In the genomic region with DNA sequence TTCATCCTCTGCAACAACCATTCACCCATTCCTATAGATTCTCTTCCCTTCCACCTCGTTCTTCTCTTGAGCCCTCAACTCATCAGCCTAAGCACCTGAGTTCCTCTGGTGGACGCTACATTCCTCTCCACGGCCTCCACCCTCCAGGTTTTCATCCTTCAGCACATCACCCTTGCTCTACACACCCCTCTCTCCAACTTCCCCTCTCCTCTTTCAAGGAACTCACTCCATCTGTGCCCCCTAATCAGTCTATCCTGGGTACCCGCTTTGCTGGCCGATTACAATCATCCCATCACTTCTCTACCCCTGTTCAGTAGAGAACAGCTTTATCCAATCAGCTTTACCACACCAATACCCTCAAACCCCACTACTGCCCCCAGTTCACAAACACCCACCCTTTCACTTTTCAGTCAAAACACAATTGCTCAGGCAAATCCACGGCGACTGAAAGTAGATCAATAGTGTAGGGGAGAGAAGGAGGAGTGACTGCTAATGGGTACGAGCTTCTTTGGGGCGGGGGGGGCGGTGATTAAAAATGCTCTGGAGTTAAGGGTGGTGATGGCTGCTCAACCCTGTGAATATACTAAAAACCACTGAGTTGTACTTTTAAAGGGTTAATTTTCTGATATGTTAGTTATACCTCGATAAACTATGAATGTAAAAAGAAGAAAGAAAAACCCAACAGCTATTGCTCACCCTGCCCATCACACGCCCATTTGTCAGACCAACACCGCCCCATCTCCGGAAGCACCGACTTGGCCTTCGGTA, we compare ENCODE assay signal across 8 cellular contexts. TPM values are rescaled to one million over a fixed set of nuclear protein-coding genes. Genes with fewer than 3 reads are reported as not detected.
DNase-seq lines count a peak whose midpoint lies in the region; ATAC-seq, FAIRE-seq and TF ChIP-seq lines count a peak whose summit lies in the region.

No MANE protein-coding gene starts in this region.

- no peak for TF ChIP-seq EP300 in HepG2 (IDR thresholded peaks at IDR 0.05; ENCODE audit: low read depth in 2 of 2, low read length in 2 of 2)
- TF ChIP-seq EP300 in HepG2 (CRISPR knock-in tag; IDR thresholded peaks at IDR 0.05; ENCODE audit: borderline replicate concordance): no peak

- H3K4me1 ChIP-seq in DOHH2 (ENCODE audit: control insufficient read depth, low read length): peaks cover 26% of the 10 kb centered on the region
- peaks cover 10% of the 10 kb centered on the region for H3K4me1 ChIP-seq in PC-9 (replicated peaks; ENCODE audit: insufficient read depth)
- peaks cover 55% of the 10 kb centered on the region for H3K4me1 ChIP-seq in HepG2 (ENCODE audit: insufficient read depth, low read length)

- H3K79me2 ChIP-seq in DOHH2 (ENCODE audit: control insufficient read depth, low read length) (peaks cover 58% of the 10 kb centered on the region), PC-9 (ENCODE audit: low read depth) (peaks cover 52% of the 10 kb centered on the region), HepG2 (ENCODE audit: insufficient read depth, low read length) (peaks cover 32% of the 10 kb centered on the region)

- H3K9me2 ChIP-seq in DOHH2 (replicated peaks; ENCODE audit: control insufficient read depth, low read length) (no peaks in the 10 kb centered on the region), PC-9 (ENCODE audit: insufficient read depth) (no peaks in the 10 kb centered on the region)

- H3K4me2 ChIP-seq in DOHH2 (ENCODE audit: low read length) (peak overlapping the region; percentile 86), PC-9 (peak overlapping the region; percentile 89), HepG2 (ENCODE audit: low read depth, low read length) (peak overlapping the region; percentile 90)

- DNase-seq in PC-9 (no peak), MCF 10A (ENCODE audit: unreplicated experiment) (no peak), HepG2 (ENCODE audit: low spot score) (no peak), NCI-H2107 treated with DMSO at 0.1 percent for 48 hours (lab: John Stamatoyannopoulos, UW; ENCODE audit: unreplicated experiment) (no peak)
- peak in 1 of 2 donors; percentile 55 for DNase-seq in stimulated activated effector memory CD8-positive, alpha-beta T cell treated with anti-CD3 and anti-CD28 coated beads, Interleukin-12 subunit alpha, Interleukin-12 subunit beta, amount 100 ng/mL, for 72 hours (ENCODE audit: low spot score in 2 of 2)

- intact Hi-C loops in PC-9 (cut with micrococcal nuclease; ENCODE audit: unreplicated experiment): no loop called here
- intact Hi-C loops in MCF 10A (cut with micrococcal nuclease): loop anchor here (2.0 kb wide), 1 partner anchor 27 kb away; a partner anchor contains a TSS
- intact Hi-C loops in HepG2 (cut with micrococcal nuclease; ENCODE audit: unreplicated experiment): loop anchor here (1.0 to 2.0 kb wide), 2 partner anchors 27 to 33 kb away; a partner anchor contains a TSS

- POLR2A ChIA-PET in PC-9 (lab: Charles Lee; ENCODE audit: unreplicated experiment) (interaction anchor here (0.7 kb wide), 1 partner anchor 217 kb away, joined by 4 read pairs; no protein-coding TSS in a partner anchor), MCF 10A (lab: Yijun Ruan, JAX) (interaction anchor here (0.6 to 3.6 kb wide), 10 partner anchors 8 to 724 kb away, joined by 3 to 62 read pairs (median 4); a partner anchor contains a TSS), HepG2 (lab: Yijun Ruan, JAX) (interaction anchor here (0.6 to 3.5 kb wide), 4 partner anchors 8 to 1507 kb away, joined by 3 to 22 read pairs (median 4); a partner anchor contains a TSS)

- H4K20me1 ChIP-seq in DOHH2 (ENCODE audit: control insufficient read depth, insufficient read depth, low read depth, low read length) (peaks cover 6% of the 10 kb centered on the region; the same call in 1 of the 2 replicates), PC-9 (ENCODE audit: insufficient read depth) (no peaks in the 10 kb centered on the region), HepG2 (ENCODE audit: insufficient read depth, low read length) (no peaks in the 10 kb centered on the region; the same call in 1 of the 2 replicates)

- H3K27me3 Mint-ChIP-seq in MCF 10A (ENCODE audit: insufficient read depth, unreplicated experiment): no peaks in the 10 kb centered on the region

- TF ChIP-seq CTCF in DOHH2 (IDR thresholded peaks at IDR 0.05; ENCODE audit: low read depth, low read length, poor library complexity, severe bottlenecking) (no peak), PC-9 (conservative IDR thresholded peaks at IDR 0.05) (no peak), MCF 10A (IDR thresholded peaks at IDR 0.05; ENCODE audit: unreplicated experiment) (no peak), HepG2 (CRISPR knock-in tag; IDR thresholded peaks at IDR 0.05) (no peak)

- peak overlapping the region; percentile 96 for H3K27ac Mint-ChIP-seq in MCF 10A (ENCODE audit: low read depth, unreplicated experiment)
- H3K27ac Mint-ChIP-seq in stimulated activated effector memory CD8-positive, alpha-beta T cell treated with anti-CD3 and anti-CD28 coated beads, Interleukin-12 subunit alpha, Interleukin-12 subunit beta, amount 100 ng/mL, for 72 hours: peak overlapping the region; percentile 95

- H3K9me3 Mint-ChIP-seq in MCF 10A (ENCODE audit: unreplicated experiment): no peaks in the 10 kb centered on the region
- no peaks in the 10 kb centered on the region for H3K9me3 Mint-ChIP-seq in stimulated activated effector memory CD8-positive, alpha-beta T cell treated with anti-CD3 and anti-CD28 coated beads, Interleukin-12 subunit alpha, Interleukin-12 subunit beta, amount 100 ng/mL, for 72 hours

- peak overlapping the region; percentile 67 for H3K4me3 Mint-ChIP-seq in MCF 10A (ENCODE audit: unreplicated experiment)
- H3K4me3 Mint-ChIP-seq in stimulated activated effector memory CD8-positive, alpha-beta T cell treated with anti-CD3 and anti-CD28 coated beads, Interleukin-12 subunit alpha, Interleukin-12 subunit beta, amount 100 ng/mL, for 72 hours: peak overlapping the region; percentile 69

- no peak for FAIRE-seq in HepG2 (lab: Jason Lieb, UNC)

- TF ChIP-seq RAD21 in HepG2 (CRISPR knock-in tag; IDR thresholded peaks at IDR 0.05): no peak

- H2AFZ ChIP-seq in PC-9 (peak overlapping the region; percentile 97), HepG2 (ENCODE audit: low read length) (no peak overlapping the region)

- WGBS in HepG2 (ENCODE audit: low lambda C conversion rate): 8% methylated on average over 16 of the region's 16 CpGs

- H3K27me3 ChIP-seq in DOHH2 (ENCODE audit: control insufficient read depth, low read length) (no peaks in the 10 kb centered on the region), PC-9 (ENCODE audit: insufficient read depth, low read depth) (no peaks in the 10 kb centered on the region), HepG2 (ENCODE audit: control insufficient read depth in 1 of 2, insufficient read depth in 2 of 2, low read length in 2 of 2) (peaks cover 0 to 2% of the 10 kb centered on the region in 2 experiments; a peak in 1 of 5 replicates)

- no peak for TF ChIP-seq POLR2A in HepG2 (IDR thresholded peaks at IDR 0.05; ENCODE audit: insufficient read depth in 1 of 2, low read depth in 2 of 2, low read length in 2 of 2)

- H3K36me3 ChIP-seq in DOHH2 (ENCODE audit: control insufficient read depth, low read length): peaks cover 10% of the 10 kb centered on the region
- H3K36me3 ChIP-seq in PC-9 (ENCODE audit: low read depth): no peaks in the 10 kb centered on the region
- no peaks in the 10 kb centered on the region for H3K36me3 ChIP-seq in HepG2 (replicated peaks in 1 of 2; ENCODE audit: control insufficient read depth in 1 of 2, insufficient read depth in 2 of 2, low read length in 2 of 2)

- H3K9me3 ChIP-seq in DOHH2 (ENCODE audit: control insufficient read depth, insufficient read depth, low read length) (no peaks in the 10 kb centered on the region), PC-9 (ENCODE audit: insufficient read depth, low read depth) (no peaks in the 10 kb centered on the region), HepG2 (ENCODE audit: low read length) (no peaks in the 10 kb centered on the region)

- no peak overlapping the region for H3K27ac ChIP-seq in DOHH2 (ENCODE audit: low read depth, low read length)
- no peak overlapping the region for H3K27ac ChIP-seq in PC-9
- H3K27ac ChIP-seq in HepG2 (ENCODE audit: extremely low read length, insufficient read depth, low read length): peak overlapping the region; percentile 80

- peak overlapping the region; percentile 80 for H3K9ac ChIP-seq in HepG2 (ENCODE audit: insufficient read depth, low read depth, low read length)

- in situ Hi-C loops in HepG2 (cut with HindIII; ENCODE audit: extremely low pct_ligation_motif_present, low pct_unique_long_range_greater_than_20kb): no loop called here

- BruUV-seq in PC-9 (replicated peaks; lab: Mats Ljungman, UMichigan) (no TSS peak), MCF 10A (replicated peaks; lab: Mats Ljungman, UMichigan) (no TSS peak), HepG2 (replicated peaks; lab: Mats Ljungman, UMichigan) (no TSS peak)

- H3K4me3 ChIP-seq in DOHH2 (ENCODE audit: low read length) (peak overlapping the region; percentile 94), PC-9 (peak overlapping the region; percentile 99), HepG2 (replicated peaks in 1 of 3; ENCODE audit: insufficient read depth in 1 of 3, low read depth in 2 of 3, low read length in 3 of 3) (peak overlapping the region; percentile 88 to 90 (median 88))

- H3K36me3 Mint-ChIP-seq in MCF 10A (ENCODE audit: insufficient read depth, unreplicated experiment): no peaks in the 10 kb centered on the region
- peaks cover 5% of the 10 kb centered on the region for H3K36me3 Mint-ChIP-seq in stimulated activated effector memory CD8-positive, alpha-beta T cell treated with anti-CD3 and anti-CD28 coated beads, Interleukin-12 subunit alpha, Interleukin-12 subunit beta, amount 100 ng/mL, for 72 hours

- CTCF ChIA-PET in PC-9 (lab: Charles Lee) (interaction anchor here (0.6 to 0.7 kb wide), 2 partner anchors 51 to 67 kb away, joined by 3 to 9 read pairs; no protein-coding TSS in a partner anchor), MCF 10A (lab: Yijun Ruan, JAX) (interaction anchor here (0.6 to 1.5 kb wide), 5 partner anchors 10 to 606 kb away, joined by 3 to 4 read pairs (median 3); no protein-coding TSS in a partner anchor), HepG2 (lab: Yijun Ruan, JAX; ENCODE audit: low intra/inter-chr PET ratio, low total read pairs) (no interaction called here)

- H3K4me1 Mint-ChIP-seq in MCF 10A (ENCODE audit: insufficient read depth, unreplicated experiment): peaks cover 25% of the 10 kb centered on the region
- H3K4me1 Mint-ChIP-seq in stimulated activated effector memory CD8-positive, alpha-beta T cell treated with anti-CD3 and anti-CD28 coated beads, Interleukin-12 subunit alpha, Interleukin-12 subunit beta, amount 100 ng/mL, for 72 hours: peaks cover 35% of the 10 kb centered on the region

- H3F3A ChIP-seq in DOHH2 (ENCODE audit: control insufficient read depth, insufficient read depth) (peaks cover 8% of the 10 kb centered on the region; the same call in 1 of the 2 replicates), PC-9 (ENCODE audit: insufficient read depth, low read depth) (no peaks in the 10 kb centered on the region; the same call in 1 of the 2 replicates)

- ATAC-seq in GM21786 (IDR thresholded peaks at IDR 0.05; ENCODE audit: unreplicated experiment): peak; percentile 31
- peak; percentile 3; the same call in 1 of the 3 replicates for ATAC-seq in HepG2
- ATAC-seq in stimulated activated effector memory CD8-positive, alpha-beta T cell treated with anti-CD3 and anti-CD28 coated beads, Interleukin-12 subunit alpha, Interleukin-12 subunit beta, amount 100 ng/mL, for 72 hours: peak; percentile 64
- no peak for ATAC-seq in HG03196 (IDR thresholded peaks at IDR 0.05; ENCODE audit: unreplicated experiment)

RNA-seq across cellular contexts. Expression of a gene that starts 0.9 kb away (rescaled TPM):
- total RNA-seq in PC-9 (2021) (28.0 and 40.8 TPM in 2 replicates), MCF 10A (2022) (83.1 and 89.4 TPM in 2 replicates), HepG2 (2016; rRNA removed; fragmentation: Illumina TruSeq; extraction: Trizol) (47.6 and 74.3 TPM in 2 replicates)
- total RNA-seq in HepG2 (2016; cell fraction: cytosol; rRNA removed; fragmentation: Illumina TruSeq; extraction: Trizol; ENCODE audit: low read depth): 44.2 and 58.4 TPM in 2 replicates
- 48.0 and 72.9 TPM in 2 replicates for total RNA-seq in HepG2 (2016; cell fraction: insoluble cytoplasmic fraction; rRNA removed; fragmentation: Illumina TruSeq; extraction: Trizol)
- 80.3 and 82.6 TPM in 2 replicates for total RNA-seq in HepG2 (2016; cell fraction: membrane; rRNA removed; fragmentation: Illumina TruSeq; extraction: Trizol)
- total RNA-seq in HepG2 (2016; cell fraction: nucleus; rRNA removed; fragmentation: Illumina TruSeq; extraction: Trizol): 54.5 and 60.6 TPM in 2 replicates
- polyA plus RNA-seq in HepG2 (2011; rRNA removed): 51.6 and 72.0 TPM in 2 replicates
- 32.3 and 39.0 TPM in 2 replicates for polyA plus RNA-seq in HepG2 (2011; cell fraction: cytosol; rRNA removed)
- 13.1 and 15.9 TPM in 2 replicates for polyA plus RNA-seq in HepG2 (2011; cell fraction: nucleus; rRNA removed)
- polyA plus RNA-seq in HepG2 (2012): 42.0 and 55.8 TPM in 2 replicates
- polyA plus RNA-seq in HepG2 (2016; cell fraction: cytosol; fragmentation: Illumina TruSeq; extraction: Trizol; ENCODE audit: low read depth): 28.7 and 32.8 TPM in 2 replicates
- 70.0 and 71.9 TPM in 2 replicates for polyA plus RNA-seq in HepG2 (2016; cell fraction: insoluble cytoplasmic fraction; fragmentation: Illumina TruSeq; extraction: Trizol; ENCODE audit: low read depth)
- polyA plus RNA-seq in HepG2 (2016; cell fraction: membrane; fragmentation: Illumina TruSeq; extraction: Trizol; ENCODE audit: low read depth): 59.3 and 65.7 TPM in 2 replicates
- polyA plus RNA-seq in HepG2 (2016; cell fraction: nucleus; fragmentation: Illumina TruSeq; extraction: Trizol; ENCODE audit: insufficient read depth, low read depth): 23.8 and 26.1 TPM in 2 replicates
- 107 and 109 TPM in 2 replicates for polyA minus RNA-seq in HepG2 (2011; rRNA and poly(A)+ RNA removed; ENCODE audit: low replicate concordance)
- polyA minus RNA-seq in HepG2 (2011; cell fraction: cytosol; rRNA and poly(A)+ RNA removed): 50.0 and 63.9 TPM in 2 replicates
- 116 and 119 TPM in 2 replicates for polyA minus RNA-seq in HepG2 (2011; cell fraction: nucleus; rRNA and poly(A)+ RNA removed)

RNA-seq across cellular contexts. Expression of a gene that starts 27.4 kb away (rescaled TPM):
- total RNA-seq in PC-9 (2021) (11.3 and 19.2 TPM in 2 replicates), MCF 10A (2022) (28.9 and 45.2 TPM in 2 replicates), HepG2 (2016; rRNA removed; fragmentation: Illumina TruSeq; extraction: Trizol) (14.5 and 20.6 TPM in 2 replicates)
- 21.3 and 22.8 TPM in 2 replicates for total RNA-seq in HepG2 (2016; cell fraction: cytosol; rRNA removed; fragmentation: Illumina TruSeq; extraction: Trizol; ENCODE audit: low read depth)
- 14.0 and 23.8 TPM in 2 replicates for total RNA-seq in HepG2 (2016; cell fraction: insoluble cytoplasmic fraction; rRNA removed; fragmentation: Illumina TruSeq; extraction: Trizol)
- total RNA-seq in HepG2 (2016; cell fraction: membrane; rRNA removed; fragmentation: Illumina TruSeq; extraction: Trizol): 32.7 and 32.8 TPM in 2 replicates
- total RNA-seq in HepG2 (2016; cell fraction: nucleus; rRNA removed; fragmentation: Illumina TruSeq; extraction: Trizol): 15.0 and 16.4 TPM in 2 replicates
- 15.9 and 17.6 TPM in 2 replicates for polyA plus RNA-seq in HepG2 (2011; rRNA removed)
- polyA plus RNA-seq in HepG2 (2011; cell fraction: cytosol; rRNA removed): 13.2 and 14.2 TPM in 2 replicates
- polyA plus RNA-seq in HepG2 (2011; cell fraction: nucleus; rRNA removed): 6.4 and 8.7 TPM in 2 replicates
- polyA plus RNA-seq in HepG2 (2012): 18.8 and 20.4 TPM in 2 replicates
- polyA plus RNA-seq in HepG2 (2016; cell fraction: cytosol; fragmentation: Illumina TruSeq; extraction: Trizol; ENCODE audit: low read depth): 55.4 and 58.2 TPM in 2 replicates
- polyA plus RNA-seq in HepG2 (2016; cell fraction: insoluble cytoplasmic fraction; fragmentation: Illumina TruSeq; extraction: Trizol; ENCODE audit: low read depth): 18.5 and 25.1 TPM in 2 replicates
- polyA plus RNA-seq in HepG2 (2016; cell fraction: membrane; fragmentation: Illumina TruSeq; extraction: Trizol; ENCODE audit: low read depth): 45.4 and 46.0 TPM in 2 replicates
- 26.2 and 28.8 TPM in 2 replicates for polyA plus RNA-seq in HepG2 (2016; cell fraction: nucleus; fragmentation: Illumina TruSeq; extraction: Trizol; ENCODE audit: insufficient read depth, low read depth)
- polyA minus RNA-seq in HepG2 (2011; rRNA and poly(A)+ RNA removed; ENCODE audit: low replicate concordance): 1.9 and 3.2 TPM in 2 replicates
- 4.7 and 6.5 TPM in 2 replicates for polyA minus RNA-seq in HepG2 (2011; cell fraction: cytosol; rRNA and poly(A)+ RNA removed)
- 4.4 and 6.7 TPM in 2 replicates for polyA minus RNA-seq in HepG2 (2011; cell fraction: nucleus; rRNA and poly(A)+ RNA removed)

RNA-seq across cellular contexts. Expression of a gene that starts 32.7 kb away (rescaled TPM):
- total RNA-seq in PC-9 (2021) (1,187 and 1,243 TPM in 2 replicates), MCF 10A (2022) (2,422 and 2,832 TPM in 2 replicates), HepG2 (2016; rRNA removed; fragmentation: Illumina TruSeq; extraction: Trizol) (2,087 and 2,639 TPM in 2 replicates)
- 3,110 and 3,287 TPM in 2 replicates for total RNA-seq in HepG2 (2016; cell fraction: cytosol; rRNA removed; fragmentation: Illumina TruSeq; extraction: Trizol; ENCODE audit: low read depth)
- total RNA-seq in HepG2 (2016; cell fraction: insoluble cytoplasmic fraction; rRNA removed; fragmentation: Illumina TruSeq; extraction: Trizol): 2,077 and 2,707 TPM in 2 replicates
- total RNA-seq in HepG2 (2016; cell fraction: membrane; rRNA removed; fragmentation: Illumina TruSeq; extraction: Trizol): 4,915 and 4,916 TPM in 2 replicates
- 764 and 826 TPM in 2 replicates for total RNA-seq in HepG2 (2016; cell fraction: nucleus; rRNA removed; fragmentation: Illumina TruSeq; extraction: Trizol)
- polyA plus RNA-seq in HepG2 (2011; rRNA removed): 3,818 and 4,133 TPM in 2 replicates
- polyA plus RNA-seq in HepG2 (2011; cell fraction: cytosol; rRNA removed): 4,012 and 4,835 TPM in 2 replicates
- 824 and 1,042 TPM in 2 replicates for polyA plus RNA-seq in HepG2 (2011; cell fraction: nucleus; rRNA removed)
- 3,914 and 4,724 TPM in 2 replicates for polyA plus RNA-seq in HepG2 (2012)
- 4,104 and 4,147 TPM in 2 replicates for polyA plus RNA-seq in HepG2 (2016; cell fraction: cytosol; fragmentation: Illumina TruSeq; extraction: Trizol; ENCODE audit: low read depth)
- 2,894 and 3,118 TPM in 2 replicates for polyA plus RNA-seq in HepG2 (2016; cell fraction: insoluble cytoplasmic fraction; fragmentation: Illumina TruSeq; extraction: Trizol; ENCODE audit: low read depth)
- 5,165 and 5,252 TPM in 2 replicates for polyA plus RNA-seq in HepG2 (2016; cell fraction: membrane; fragmentation: Illumina TruSeq; extraction: Trizol; ENCODE audit: low read depth)
- 1,528 and 1,530 TPM in 2 replicates for polyA plus RNA-seq in HepG2 (2016; cell fraction: nucleus; fragmentation: Illumina TruSeq; extraction: Trizol; ENCODE audit: insufficient read depth, low read depth)
- 381 and 692 TPM in 2 replicates for polyA minus RNA-seq in HepG2 (2011; rRNA and poly(A)+ RNA removed; ENCODE audit: low replicate concordance)
- 546 and 648 TPM in 2 replicates for polyA minus RNA-seq in HepG2 (2011; cell fraction: cytosol; rRNA and poly(A)+ RNA removed)
- 521 and 627 TPM in 2 replicates for polyA minus RNA-seq in HepG2 (2011; cell fraction: nucleus; rRNA and poly(A)+ RNA removed)
